In genomic region chr4:140721088-140721421, GRCh38 we compare ENCODE assay signal across 9 cellular contexts. TPM values are rescaled to one million over a fixed set of nuclear protein-coding genes. Genes with fewer than 3 reads are reported as not detected.
A peak's percentile ranks its signal among the peaks of the same experiment; 100 is the strongest.
DNase-seq lines count a peak whose midpoint lies in the region; ATAC-seq and TF ChIP-seq lines count a peak whose summit lies in the region.
"Had no signal": no experiment of that assay in that cellular context is flagged by ENCODE, and none has a peak within 500 bp of the region (broad histone marks: within the 10 kb centered on the region; RNA-seq: fewer than 3 reads in every experiment).

No MANE protein-coding gene starts in this region.

- H3K27ac Mint-ChIP-seq in T-cell: peak overlapping the region in 1 of 2 donors; percentile 55
- H3K27ac Mint-ChIP-seq: WTC11 had no signal

- H3K4me3 Mint-ChIP-seq in T-cell: peak overlapping the region; percentile 60 to 70 (median 64)
- H3K4me3 Mint-ChIP-seq: WTC11 had no signal

- ATAC-seq in GM19324 (IDR thresholded peaks at IDR 0.05; ENCODE audit: low FRiP score, unreplicated experiment) (peak; percentile 40), HG02885 (IDR thresholded peaks at IDR 0.05; ENCODE audit: poor library complexity, unreplicated experiment) (peak; percentile 53), T-cell (replicated peaks in 1 of 4) (no peak), gastrocnemius medialis (no peak)
- ATAC-seq: foreskin keratinocyte, WTC11 had no signal

- in situ Hi-C loops in gastrocnemius medialis (cut with MboI; ENCODE audit: low sequenced_read_pairs in 4 of 4): no loop called here

- peak overlapping the region in 2 of 4 donors; percentile 2 to 16 for H3K4me3 ChIP-seq in gastrocnemius medialis
- H3K4me3 ChIP-seq in thyroid gland (replicated peaks in 1 of 3): no peak overlapping the region

- no peak for TF ChIP-seq POLR2A in gastrocnemius medialis (IDR thresholded peaks at IDR 0.05)
- TF ChIP-seq POLR2A in thyroid gland (IDR thresholded peaks at IDR 0.05): no peak

- no peaks in the 10 kb centered on the region for H3K36me3 Mint-ChIP-seq in T-cell
- H3K36me3 Mint-ChIP-seq: WTC11 had no signal

- DNase-seq in T-cell (no peak), gastrocnemius medialis (no peak), thyroid gland (no peak), Ammon's horn (ENCODE audit: low spot score) (no peak)
- no peak for DNase-seq in stimulated activated CD4-positive, alpha-beta T cell treated with anti-CD3 and anti-CD28 coated beads, Interleukin-1b, Interleukin-23, amount 100 ng/mL, for 48 hours
- DNase-seq: foreskin keratinocyte had no signal

- no peaks in the 10 kb centered on the region for H3K4me1 ChIP-seq in gastrocnemius medialis
- peaks cover 0 to 6% of the 10 kb centered on the region in 2 donors for H3K4me1 ChIP-seq in thyroid gland

- peak overlapping the region in 3 of 4 donors; percentile 9 to 31 (median 16) for H3K27ac ChIP-seq in gastrocnemius medialis
- no peak overlapping the region for H3K27ac ChIP-seq in thyroid gland
- H3K27ac ChIP-seq: foreskin keratinocyte had no signal

- H3K27me3 Mint-ChIP-seq in T-cell: no peaks in the 10 kb centered on the region

- H3K27me3 ChIP-seq in gastrocnemius medialis (no peaks in the 10 kb centered on the region), thyroid gland (no peaks in the 10 kb centered on the region)
- H3K27me3 ChIP-seq: foreskin keratinocyte had no signal

- WGBS in thyroid gland, 2 donors: 76 to 78% methylated on average over 3 of the region's 3 CpGs

- H3K36me3 ChIP-seq in gastrocnemius medialis (no peaks in the 10 kb centered on the region), thyroid gland (no peaks in the 10 kb centered on the region)

- POLR2A ChIA-PET in T-cell (lab: Charles Lee): no interaction called here

- peaks cover 11 to 26% (median 15%) of the 10 kb centered on the region in 3 donors for H3K4me1 Mint-ChIP-seq in T-cell

- no peak for TF ChIP-seq CTCF in gastrocnemius medialis (IDR thresholded peaks at IDR 0.05 in 4 of 5, conservative IDR thresholded peaks at IDR 0.05 in 1 of 5)
- TF ChIP-seq CTCF in thyroid gland (IDR thresholded peaks at IDR 0.05): no peak

- H3K9me3 ChIP-seq in gastrocnemius medialis (no peaks in the 10 kb centered on the region), thyroid gland (no peaks in the 10 kb centered on the region)

- no peaks in the 10 kb centered on the region for H3K9me3 Mint-ChIP-seq in T-cell
- H3K9me3 Mint-ChIP-seq: WTC11 had no signal

- intact Hi-C loops in gastrocnemius medialis (cut with DNase I; ENCODE audit: low total_unique reads): no loop called here
- intact Hi-C loops in thyroid gland (cut with DNase I): no loop called here

- CTCF ChIA-PET in T-cell (lab: Charles Lee): no interaction called here

RNA-seq across cellular contexts. Expression of gene TBC1D9, which starts 35.1 kb away (rescaled TPM):
- total RNA-seq in T-cell (1 to 10 TPM in 3 of 5 donors, under 1 TPM in 2; 0.56 to 4.2 (median 1.2) TPM), gastrocnemius medialis (1 to 10 TPM; 1.5 to 3.5 (median 2.2) TPM), thyroid gland (10 to 100 TPM; 13.3 to 17.5 (median 15.2) TPM)

Comparison
In these comparisons a context has a peak if more than half of its experiments do, and no peak if none do; other contexts are left out.
1. ATAC-seq: peak in GM19324 (single experiment) and HG02885 (single experiment); none in T-cell (0 of 4) and gastrocnemius medialis (0 of 2).
2. H3K27ac ChIP-seq: peak in gastrocnemius medialis (3 of 4); none in thyroid gland (0 of 3).